ENCODE assay signal across 1 cellular context in the genomic region with DNA sequence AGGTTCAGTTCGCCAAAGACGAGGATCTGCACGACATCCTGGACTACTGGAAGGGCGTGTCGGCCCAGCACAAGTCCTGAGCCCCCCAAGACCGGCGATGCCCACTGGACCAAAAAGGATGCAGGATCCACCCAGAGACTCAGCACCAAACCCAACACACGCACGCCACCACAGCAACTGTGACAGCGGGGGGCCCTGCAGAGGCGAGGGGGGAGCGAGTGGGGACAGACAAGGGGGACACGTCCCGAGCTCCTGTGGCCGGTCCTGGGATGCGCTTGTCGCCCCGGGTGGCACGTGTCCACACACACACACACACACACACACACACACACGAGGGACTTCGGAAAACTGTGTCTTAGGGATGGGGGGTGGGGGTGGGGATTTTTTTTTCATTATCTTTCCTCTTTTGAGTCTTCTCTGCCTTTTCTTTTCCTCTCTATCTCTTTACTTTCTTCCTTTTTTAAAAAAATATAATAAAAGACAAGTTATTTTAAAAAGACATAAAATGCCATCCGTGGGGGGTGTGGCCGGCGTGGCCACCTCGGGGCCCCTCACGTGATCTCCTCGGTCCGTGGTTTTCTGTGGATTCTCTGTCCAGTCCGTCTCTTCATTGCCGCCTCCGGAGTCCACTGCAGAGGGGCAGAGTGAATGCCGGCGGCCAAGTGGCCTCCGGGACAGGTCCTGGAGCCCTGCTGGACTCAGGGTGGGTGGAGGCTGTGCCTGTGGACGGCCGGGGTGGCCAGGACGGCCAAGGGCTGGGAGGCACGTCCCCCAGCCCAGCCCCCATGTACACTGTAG.
TF ChIP-seq lines count a peak whose summit lies in the region.

No MANE protein-coding gene starts in this region.

TF ChIP-seq in A549, 52 proteins besides CTCF, POLR2A, EP300 and RAD21 (continued from another document):
- TF ChIP-seq, protein P1, sequence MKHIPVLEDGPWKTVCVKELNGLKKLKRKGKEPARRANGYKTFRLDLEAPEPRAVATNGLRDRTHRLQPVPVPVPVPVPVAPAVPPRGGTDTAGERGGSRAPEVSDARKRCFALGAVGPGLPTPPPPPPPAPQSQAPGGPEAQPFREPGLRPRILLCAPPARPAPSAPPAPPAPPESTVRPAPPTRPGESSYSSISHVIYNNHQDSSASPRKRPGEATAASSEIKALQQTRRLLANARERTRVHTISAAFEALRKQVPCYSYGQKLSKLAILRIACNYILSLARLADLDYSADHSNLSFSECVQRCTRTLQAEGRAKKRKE (CRISPR knock-in tag; IDR thresholded peaks at IDR 0.05; ENCODE audit: low read depth) = no peak
- TF ChIP-seq, protein P2, sequence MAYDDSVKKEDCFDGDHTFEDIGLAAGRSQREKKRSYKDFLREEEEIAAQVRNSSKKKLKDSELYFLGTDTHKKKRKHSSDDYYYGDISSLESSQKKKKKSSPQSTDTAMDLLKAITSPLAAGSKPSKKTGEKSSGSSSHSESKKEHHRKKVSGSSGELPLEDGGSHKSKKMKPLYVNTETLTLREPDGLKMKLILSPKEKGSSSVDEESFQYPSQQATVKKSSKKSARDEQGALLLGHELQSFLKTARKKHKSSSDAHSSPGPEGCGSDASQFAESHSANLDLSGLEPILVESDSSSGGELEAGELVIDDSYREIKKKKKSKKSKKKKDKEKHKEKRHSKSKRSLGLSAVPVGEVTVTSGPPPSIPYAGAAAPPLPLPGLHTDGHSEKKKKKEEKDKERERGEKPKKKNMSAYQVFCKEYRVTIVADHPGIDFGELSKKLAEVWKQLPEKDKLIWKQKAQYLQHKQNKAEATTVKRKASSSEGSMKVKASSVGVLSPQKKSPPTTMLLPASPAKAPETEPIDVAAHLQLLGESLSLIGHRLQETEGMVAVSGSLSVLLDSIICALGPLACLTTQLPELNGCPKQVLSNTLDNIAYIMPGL (CRISPR knock-in tag; IDR thresholded peaks at IDR 0.05; ENCODE audit: borderline replicate concordance) = no peak
- TF ChIP-seq, protein P3, sequence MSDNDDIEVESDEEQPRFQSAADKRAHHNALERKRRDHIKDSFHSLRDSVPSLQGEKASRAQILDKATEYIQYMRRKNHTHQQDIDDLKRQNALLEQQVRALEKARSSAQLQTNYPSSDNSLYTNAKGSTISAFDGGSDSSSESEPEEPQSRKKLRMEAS (IDR thresholded peaks at IDR 0.05) = no peak
- no peak for TF ChIP-seq JUN (IDR thresholded peaks at IDR 0.05)
- no peak for TF ChIP-seq FOSB (CRISPR knock-in tag; IDR thresholded peaks at IDR 0.05)
- TF ChIP-seq PHF8 (IDR thresholded peaks at IDR 0.05; ENCODE audit: borderline replicate concordance, low read depth) = no peak
- no peak for TF ChIP-seq HOXB5 (CRISPR knock-in tag; IDR thresholded peaks at IDR 0.05)
